1 cellular context compared by ENCODE assay signal in the genomic region with DNA sequence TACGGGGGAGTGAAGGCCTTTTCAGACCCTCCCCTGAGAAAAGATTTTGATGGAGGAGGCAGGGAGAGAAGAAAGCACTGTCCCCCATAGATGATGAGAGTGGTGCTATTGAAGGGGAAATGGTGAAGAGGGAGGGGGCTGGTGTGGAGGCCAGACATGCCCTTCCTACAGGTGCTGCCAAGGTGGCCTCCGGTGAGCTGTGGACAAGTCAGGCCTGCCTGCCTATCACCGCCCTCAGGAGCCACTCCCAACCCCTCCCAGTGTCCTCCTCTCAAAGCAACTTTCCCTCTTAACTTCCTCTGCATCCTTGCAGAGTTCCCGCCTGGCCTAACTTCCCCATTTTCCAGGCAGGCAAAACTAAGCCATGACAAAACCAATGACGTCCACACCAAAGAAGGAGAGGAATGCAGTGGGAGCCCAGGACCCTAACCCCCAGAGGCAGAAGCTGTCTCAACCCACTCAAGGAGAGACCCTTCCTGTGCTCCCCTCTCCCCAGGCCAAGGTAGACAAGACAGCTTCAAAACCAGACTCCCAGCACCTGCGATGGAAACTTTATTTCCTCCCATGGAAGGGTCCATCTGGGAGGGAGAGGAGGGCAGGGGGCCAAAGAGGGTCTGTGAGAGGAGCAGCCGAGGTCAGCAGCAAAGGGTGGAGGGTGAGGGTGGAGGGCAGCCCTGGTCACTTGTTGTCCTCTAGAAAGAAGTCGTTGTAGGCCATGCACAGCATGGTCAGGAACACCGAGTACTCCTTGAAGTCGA.
TF ChIP-seq lines count a peak whose summit lies in the region.

No MANE protein-coding gene starts in this region.

TF ChIP-seq in H1, 55 proteins besides CTCF, POLR2A, EP300 and RAD21:
- TF ChIP-seq ASH2L (IDR thresholded peaks at IDR 0.05; ENCODE audit: low read length), result no peak
- no peak for TF ChIP-seq MAX (IDR thresholded peaks at IDR 0.05)
- TF ChIP-seq KDM5A (IDR thresholded peaks at IDR 0.05; ENCODE audit: low read length), result no peak
- TF ChIP-seq SRF (IDR thresholded peaks at IDR 0.05; ENCODE audit: low read depth, low read length), result no peak
- TF ChIP-seq BCL11A (IDR thresholded peaks at IDR 0.05; ENCODE audit: low read depth in 2 of 2, low read length in 2 of 2), result no peak
- no peak for TF ChIP-seq FOSL1 (IDR thresholded peaks at IDR 0.05; ENCODE audit: insufficient read depth, low read depth, low read length)
- TF ChIP-seq SIN3A (conservative IDR thresholded peaks at IDR 0.05 in 1 of 2, IDR thresholded peaks at IDR 0.05 in 1 of 2; ENCODE audit: low read depth in 1 of 2, low read length in 2 of 2), result no peak
- TF ChIP-seq HDAC6 (IDR thresholded peaks at IDR 0.05; ENCODE audit: low read depth, low read length), result no peak
- no peak for TF ChIP-seq RNF2 (IDR thresholded peaks at IDR 0.05; ENCODE audit: borderline replicate concordance, low read depth, low read length, missing control alignments, poor library complexity, severe bottlenecking)
- TF ChIP-seq SIX5 (IDR thresholded peaks at IDR 0.05; ENCODE audit: low read depth, low read length), result no peak
- no peak for TF ChIP-seq TAF1 (IDR thresholded peaks at IDR 0.05; ENCODE audit: low read depth, low read length)
- TF ChIP-seq BACH1 (IDR thresholded peaks at IDR 0.05; ENCODE audit: low read length), result no peak
- no peak for TF ChIP-seq E2F6 (IDR thresholded peaks at IDR 0.05)
- no peak for TF ChIP-seq ATF3 (IDR thresholded peaks at IDR 0.05; ENCODE audit: insufficient read depth, low read depth, low read length)
TF ChIP-seq in H1: peak in this region for 0.
